Comparison of ENCODE assay signal across 1 cellular context in the genomic region with DNA sequence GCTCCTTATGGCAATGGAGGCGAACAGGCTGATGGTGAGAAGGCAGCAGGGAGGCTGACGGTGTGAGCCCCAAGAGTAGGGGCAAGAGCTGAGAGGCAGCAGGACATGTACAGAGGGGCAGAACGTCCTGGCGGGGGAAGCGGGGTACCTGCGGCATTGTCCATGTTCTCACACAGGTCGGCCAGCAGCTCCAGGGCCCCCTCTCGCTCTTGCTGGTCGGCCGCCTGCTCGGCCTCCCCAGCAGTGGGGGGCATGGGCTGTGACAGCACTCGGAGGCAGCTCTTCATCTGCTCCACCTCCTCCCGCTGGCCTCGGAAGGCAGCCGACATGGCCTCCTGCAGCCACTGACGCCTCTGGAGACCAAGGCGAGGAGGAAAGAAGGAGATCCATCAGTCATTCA.
TF ChIP-seq lines count a peak whose summit lies in the region.

No MANE protein-coding gene starts in this region.

TF ChIP-seq in K562, 482 proteins besides CTCF, POLR2A, EP300 and RAD21:
- TF ChIP-seq, protein P1, sequence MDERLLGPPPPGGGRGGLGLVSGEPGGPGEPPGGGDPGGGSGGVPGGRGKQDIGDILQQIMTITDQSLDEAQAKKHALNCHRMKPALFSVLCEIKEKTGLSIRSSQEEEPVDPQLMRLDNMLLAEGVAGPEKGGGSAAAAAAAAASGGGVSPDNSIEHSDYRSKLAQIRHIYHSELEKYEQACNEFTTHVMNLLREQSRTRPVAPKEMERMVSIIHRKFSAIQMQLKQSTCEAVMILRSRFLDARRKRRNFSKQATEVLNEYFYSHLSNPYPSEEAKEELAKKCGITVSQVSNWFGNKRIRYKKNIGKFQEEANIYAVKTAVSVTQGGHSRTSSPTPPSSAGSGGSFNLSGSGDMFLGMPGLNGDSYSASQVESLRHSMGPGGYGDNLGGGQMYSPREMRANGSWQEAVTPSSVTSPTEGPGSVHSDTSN (CRISPR knock-in tag; IDR thresholded peaks at IDR 0.05; ENCODE audit: low read depth), result no peak
- TF ChIP-seq, protein P1 (tag; conservative IDR thresholded peaks at IDR 0.05; ENCODE audit: low read depth), result no peak
- no peak for TF ChIP-seq TBL1XR1 (IDR thresholded peaks at IDR 0.05; ENCODE audit: low read length in 2 of 2)
- TF ChIP-seq RBFOX2 (IDR thresholded peaks at IDR 0.05; ENCODE audit: low read depth, low read length), result 0 out of 2 replicates have a peak, but pooled peaks have one; percentile 16
- TF ChIP-seq POLR2G (IDR thresholded peaks at IDR 0.05; ENCODE audit: low read depth, low read length), result 0 out of 2 replicates have a peak, but pooled peaks have one; percentile 25
TF ChIP-seq in K562: peak in this region for 2.
